Comparison of ENCODE assay signal across 8 cellular contexts in the genomic region with DNA sequence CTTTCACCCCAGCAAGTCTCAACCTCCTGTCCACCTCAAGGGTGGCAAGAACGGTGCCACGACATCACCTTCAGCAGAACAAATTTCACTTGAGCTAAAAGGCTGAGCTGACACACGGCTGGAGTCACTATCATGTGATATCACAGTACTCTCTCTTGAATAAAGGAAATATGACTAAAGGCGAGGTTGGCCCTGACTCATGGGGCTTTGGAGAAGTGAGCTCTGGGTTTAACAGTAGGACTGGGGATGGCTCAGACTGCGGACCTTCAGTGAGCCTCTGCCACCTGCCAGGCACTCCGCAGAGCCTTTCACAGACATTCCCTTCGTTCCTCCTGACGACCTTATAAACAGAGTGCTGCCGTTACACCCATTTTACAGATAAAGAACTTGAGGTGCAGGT. TPM values are rescaled to one million over a fixed set of nuclear protein-coding genes. Genes with fewer than 3 reads are reported as not detected.
DNase-seq lines count a peak whose midpoint lies in the region; ATAC-seq, FAIRE-seq and TF ChIP-seq lines count a peak whose summit lies in the region.

No MANE protein-coding gene starts in this region.

- POLR2A ChIA-PET in HEK293T (lab: Yijun Ruan, JAX), result no interaction called here

- peak; percentile 56 to 65 for ATAC-seq in natural killer cell treated with Interleukin-12 subunit alpha and Interleukin-12 subunit beta and Interleukin-15 and Interleukin-18, amount 100 ng/mL, for 72 hours
- ATAC-seq in natural killer cell, result no peak

- no peak for DNase-seq in natural killer cell treated with Interleukin-12 subunit alpha and Interleukin-12 subunit beta and Interleukin-15 and Interleukin-18, amount 100 ng/mL, for 72 hours (ENCODE audit: low spot score)
- DNase-seq in natural killer cell (no peak), kidney glomerular epithelial cell (lab: John Stamatoyannopoulos, UW) (peak; percentile 42), urothelium cell line (ENCODE audit: low spot score) (peak; percentile 52), NCI-H2227 treated with DMSO at 0.1 percent for 48 hours (lab: John Stamatoyannopoulos, UW) (no peak), cerebellum (ENCODE audit: low spot score) (no peak), HEK293T (ENCODE audit: extremely low spot score) (no peak)
- peak; percentile 21 for DNase-seq in activated naive CD4-positive, alpha-beta T cell treated with anti-CD3 and anti-CD28 coated beads, Interleukin-2, amount 10 ng/mL, durations not matched to agents 7 days and 5 days

- intact Hi-C loops in natural killer cell (cut with micrococcal nuclease), result no loop called here

- H3K4me3 Mint-ChIP-seq in natural killer cell treated with Interleukin-12 subunit alpha and Interleukin-12 subunit beta and Interleukin-15 and Interleukin-18, amount 100 ng/mL, for 72 hours, result no peak overlapping the region
- no peak overlapping the region for H3K4me3 Mint-ChIP-seq in natural killer cell
- H3K4me3 Mint-ChIP-seq in activated naive CD4-positive, alpha-beta T cell treated with anti-CD3 and anti-CD28 coated beads, Interleukin-2, amount 10 ng/mL, durations not matched to agents 7 days and 5 days, result no peak overlapping the region

- no peaks in the 10 kb centered on the region for H3K9me3 Mint-ChIP-seq in natural killer cell treated with Interleukin-12 subunit alpha and Interleukin-12 subunit beta and Interleukin-15 and Interleukin-18, amount 100 ng/mL, for 72 hours
- H3K9me3 Mint-ChIP-seq in natural killer cell, result no peaks in the 10 kb centered on the region
- no peaks in the 10 kb centered on the region for H3K9me3 Mint-ChIP-seq in activated naive CD4-positive, alpha-beta T cell treated with anti-CD3 and anti-CD28 coated beads, Interleukin-2, amount 10 ng/mL, durations not matched to agents 7 days and 5 days

- no peak for FAIRE-seq in urothelium cell line (lab: Jason Lieb, UNC)

- H3K27me3 Mint-ChIP-seq in natural killer cell treated with Interleukin-12 subunit alpha and Interleukin-12 subunit beta and Interleukin-15 and Interleukin-18, amount 100 ng/mL, for 72 hours, result peaks cover 38 to 49% of the 10 kb centered on the region in 2 donors
- peaks cover 15 to 54% of the 10 kb centered on the region in 2 donors for H3K27me3 Mint-ChIP-seq in natural killer cell (ENCODE audit: low read depth in 2 of 2)
- peaks cover 31% of the 10 kb centered on the region for H3K27me3 Mint-ChIP-seq in activated naive CD4-positive, alpha-beta T cell treated with anti-CD3 and anti-CD28 coated beads, Interleukin-2, amount 10 ng/mL, durations not matched to agents 7 days and 5 days

- H3K36me3 Mint-ChIP-seq in natural killer cell treated with Interleukin-12 subunit alpha and Interleukin-12 subunit beta and Interleukin-15 and Interleukin-18, amount 100 ng/mL, for 72 hours, result no peaks in the 10 kb centered on the region
- H3K36me3 Mint-ChIP-seq in natural killer cell, result no peaks in the 10 kb centered on the region
- H3K36me3 Mint-ChIP-seq in activated naive CD4-positive, alpha-beta T cell treated with anti-CD3 and anti-CD28 coated beads, Interleukin-2, amount 10 ng/mL, durations not matched to agents 7 days and 5 days, result no peaks in the 10 kb centered on the region

- no peak for TF ChIP-seq CTCF in natural killer cell (IDR thresholded peaks at IDR 0.05)

- peaks cover 7 to 8% of the 10 kb centered on the region in 2 donors for H3K4me1 Mint-ChIP-seq in natural killer cell treated with Interleukin-12 subunit alpha and Interleukin-12 subunit beta and Interleukin-15 and Interleukin-18, amount 100 ng/mL, for 72 hours (ENCODE audit: low read depth in 2 of 2)
- H3K4me1 Mint-ChIP-seq in natural killer cell, result peaks cover 7 to 8% of the 10 kb centered on the region in 2 donors
- peaks cover 14% of the 10 kb centered on the region for H3K4me1 Mint-ChIP-seq in activated naive CD4-positive, alpha-beta T cell treated with anti-CD3 and anti-CD28 coated beads, Interleukin-2, amount 10 ng/mL, durations not matched to agents 7 days and 5 days

- CTCF ChIA-PET in activated naive CD4-positive, alpha-beta T cell treated with anti-CD3 and anti-CD28 coated beads, Interleukin-2, amount 10 ng/mL, durations not matched to agents 7 days and 5 days (lab: Charles Lee), result no interaction called here
- CTCF ChIA-PET in HEK293T (lab: Yijun Ruan, JAX), result no interaction called here

- H3K27ac Mint-ChIP-seq in natural killer cell treated with Interleukin-12 subunit alpha and Interleukin-12 subunit beta and Interleukin-15 and Interleukin-18, amount 100 ng/mL, for 72 hours, result peak overlapping the region in 1 of 2 donors; percentile 39
- no peak overlapping the region for H3K27ac Mint-ChIP-seq in natural killer cell
- H3K27ac Mint-ChIP-seq in activated naive CD4-positive, alpha-beta T cell treated with anti-CD3 and anti-CD28 coated beads, Interleukin-2, amount 10 ng/mL, durations not matched to agents 7 days and 5 days, result no peak overlapping the region

TF ChIP-seq in HEK293T, 16 proteins besides CTCF, POLR2A, EP300 and RAD21:
- TF ChIP-seq ARNT (IDR thresholded peaks at IDR 0.05), result no peak
- no peak for TF ChIP-seq NFRKB (IDR thresholded peaks at IDR 0.05)
- no peak for TF ChIP-seq SP1 (IDR thresholded peaks at IDR 0.05)
- TF ChIP-seq CTBP1 (IDR thresholded peaks at IDR 0.05; ENCODE audit: borderline replicate concordance), result no peak

RNA-seq across cellular contexts. Expression of gene SHC3, which starts 25.0 kb away (rescaled TPM):
- not detected for total RNA-seq in natural killer cell treated with Interleukin-12 subunit alpha and Interleukin-12 subunit beta and Interleukin-15 and Interleukin-18, amount 100 ng/mL, for 72 hours
- total RNA-seq in natural killer cell, result under 1 TPM; 0.02 to 0.09 (median 0.08) TPM
- 28.3 TPM for total RNA-seq in cerebellum

Comparison
In these comparisons a context has a peak if more than half of its experiments do, and no peak if none do; other contexts are left out.
1. ATAC-seq: peak in natural killer cell treated with Interleukin-12 subunit alpha and Interleukin-12 subunit beta and Interleukin-15 and Interleukin-18, amount 100 ng/mL, for 72 hours (2 of 2); none in natural killer cell (0 of 3).
2. DNase-seq: peak in activated naive CD4-positive, alpha-beta T cell treated with anti-CD3 and anti-CD28 coated beads, Interleukin-2, amount 10 ng/mL, durations not matched to agents 7 days and 5 days (single experiment), kidney glomerular epithelial cell (single experiment) and urothelium cell line (single experiment); none in natural killer cell treated with Interleukin-12 subunit alpha and Interleukin-12 subunit beta and Interleukin-15 and Interleukin-18, amount 100 ng/mL, for 72 hours (single experiment), natural killer cell (single experiment), NCI-H2227 treated with DMSO at 0.1 percent for 48 hours (single experiment), cerebellum (single experiment) and HEK293T (single experiment).
3. RNA of gene SHC3, which starts 25.0 kb away (total RNA-seq): 28.3 TPM in cerebellum (single experiment); 0.02 to 0.09 TPM in natural killer cell and not detected in natural killer cell treated with Interleukin-12 subunit alpha and Interleukin-12 subunit beta and Interleukin-15 and Interleukin-18, amount 100 ng/mL, for 72 hours; every median in the first group is over 10 times any median in the second.